8 cellular contexts compared by ENCODE assay signal in genomic region chr6:152309648-152310047, GRCh38.
DNase-seq lines count a peak whose midpoint lies in the region; ATAC-seq, FAIRE-seq and TF ChIP-seq lines count a peak whose summit lies in the region.

No MANE protein-coding gene starts in this region.

- H3K27ac ChIP-seq in mammary epithelial cell (ENCODE audit: insufficient read depth, low read depth, low read length) (no peak overlapping the region), breast epithelium (no peak overlapping the region), pancreas (no peak overlapping the region)

- CTCF ChIA-PET in mammary epithelial cell (lab: Charles Lee; ENCODE audit: low non-redundant PET): no interaction called here
- CTCF ChIA-PET in activated CD8-positive, alpha-beta T cell treated with anti-CD3 and anti-CD28 coated beads, Interleukin-2, amount 10 ng/mL, durations not matched to agents 7 days and 5 days (lab: Charles Lee): interaction anchor here (0.9 to 1.7 kb wide), 5 partner anchors 8 to 76 kb away, joined by 3 to 12 read pairs (median 3); no protein-coding TSS in a partner anchor

- no peak for FAIRE-seq in pancreas (lab: Jason Lieb, UNC)

- no peak overlapping the region for H3K4me2 ChIP-seq in mammary epithelial cell (ENCODE audit: insufficient read depth, low read depth, low read length)

- dilution Hi-C loops in mammary epithelial cell (cut with HindIII; ENCODE audit: low sequenced_read_pairs): no loop called here

- no TSS peak for BruUV-seq in mammary epithelial cell (replicated peaks; lab: Mats Ljungman, UMichigan)

- in situ Hi-C loops in mammary epithelial cell (cut with MboI; ENCODE audit: low sequenced_read_pairs in 2 of 2): no loop called here

- H3K9me3 ChIP-seq in mammary epithelial cell (replicated peaks; ENCODE audit: insufficient read depth, low read length) (no peaks in the 10 kb centered on the region), breast epithelium (no peaks in the 10 kb centered on the region), pancreas (no peaks in the 10 kb centered on the region)

- POLR2A ChIA-PET in activated CD8-positive, alpha-beta T cell treated with anti-CD3 and anti-CD28 coated beads, Interleukin-2, amount 10 ng/mL, durations not matched to agents 7 days and 5 days (lab: Charles Lee): interaction anchor here (1.0 to 1.2 kb wide), 2 partner anchors 7 to 14 kb away, joined by 3 read pairs; no protein-coding TSS in a partner anchor

- H3K9ac ChIP-seq in mammary epithelial cell (ENCODE audit: insufficient read depth, low read length): no peak overlapping the region

- H3K9me3 Mint-ChIP-seq in activated CD8-positive, alpha-beta T cell treated with anti-CD3 and anti-CD28 coated beads, Interleukin-2, amount 10 ng/mL, durations not matched to agents 7 days and 5 days (ENCODE audit: insufficient read depth): no peaks in the 10 kb centered on the region

- H3K27ac Mint-ChIP-seq in activated CD8-positive, alpha-beta T cell treated with anti-CD3 and anti-CD28 coated beads, Interleukin-2, amount 10 ng/mL, durations not matched to agents 7 days and 5 days: no peak overlapping the region

- H3K4me1 ChIP-seq in mammary epithelial cell (ENCODE audit: insufficient read depth, low read length) (peaks cover 10% of the 10 kb centered on the region), breast epithelium (no peaks in the 10 kb centered on the region), pancreas (no peaks in the 10 kb centered on the region)

- H3K36me3 Mint-ChIP-seq in activated CD8-positive, alpha-beta T cell treated with anti-CD3 and anti-CD28 coated beads, Interleukin-2, amount 10 ng/mL, durations not matched to agents 7 days and 5 days (ENCODE audit: low read depth): no peaks in the 10 kb centered on the region

- no peak overlapping the region for H2AFZ ChIP-seq in mammary epithelial cell (ENCODE audit: low read depth, low read length)

- H3K4me3 ChIP-seq in mammary epithelial cell (replicated peaks in 1 of 3; ENCODE audit: insufficient read depth in 1 of 3, low read depth in 2 of 3, low read length in 3 of 3): no peak overlapping the region
- no peak overlapping the region for H3K4me3 ChIP-seq in breast epithelium
- no peak overlapping the region for H3K4me3 ChIP-seq in pancreas
- H3K4me3 ChIP-seq in foreskin fibroblast (ENCODE audit: low read depth in 1 of 2, low read length in 2 of 2): no peak overlapping the region

- 60% methylated on average over 6 of the region's 6 CpGs for WGBS in mammary epithelial cell (ENCODE audit: low coverage, missing lambda C conversion rate)
- 86% methylated on average over 6 of the region's 6 CpGs for WGBS in pancreas, 2 donors

- no peaks in the 10 kb centered on the region for H3K79me2 ChIP-seq in mammary epithelial cell (ENCODE audit: insufficient read depth, low read length)

- TF ChIP-seq CTCF in mammary epithelial cell (conservative IDR thresholded peaks at IDR 0.05 in 1 of 2, IDR thresholded peaks at IDR 0.05 in 1 of 2; ENCODE audit: extremely low read depth in 1 of 2, insufficient read depth in 1 of 2, low read depth in 1 of 2, low read length in 2 of 2): no peak
- no peak for TF ChIP-seq CTCF in breast epithelium (IDR thresholded peaks at IDR 0.05)
- no peak for TF ChIP-seq CTCF in pancreas (IDR thresholded peaks at IDR 0.05)
- TF ChIP-seq CTCF in foreskin fibroblast (IDR thresholded peaks at IDR 0.05; ENCODE audit: low read depth, low read length): no peak

- no peak overlapping the region for H3K4me3 Mint-ChIP-seq in activated CD8-positive, alpha-beta T cell treated with anti-CD3 and anti-CD28 coated beads, Interleukin-2, amount 10 ng/mL, durations not matched to agents 7 days and 5 days

- H3K27me3 Mint-ChIP-seq in activated CD8-positive, alpha-beta T cell treated with anti-CD3 and anti-CD28 coated beads, Interleukin-2, amount 10 ng/mL, durations not matched to agents 7 days and 5 days (ENCODE audit: low read depth): peaks cover 3% of the 10 kb centered on the region

- H4K20me1 ChIP-seq in mammary epithelial cell (ENCODE audit: insufficient read depth, low read length): no peaks in the 10 kb centered on the region

- DNase-seq in mammary epithelial cell (peak; percentile 22), breast epithelium (ENCODE audit: low spot score in 2 of 2) (no peak), mucosa of gallbladder (ENCODE audit: low spot score) (peak; percentile 21), pancreas (no peak), kidney tubule cell (ENCODE audit: low spot score) (no peak), mesenteric fat pad (ENCODE audit: low spot score) (no peak), foreskin fibroblast (no peak)
- DNase-seq in activated CD8-positive, alpha-beta T cell treated with anti-CD3 and anti-CD28 coated beads, Interleukin-2, amount 10 ng/mL, durations not matched to agents 7 days and 5 days: peak; percentile 85

- ATAC-seq in activated CD8-positive, alpha-beta T cell treated with anti-CD3 and anti-CD28 coated beads, Interleukin-2, amount 10 ng/mL, durations not matched to agents 7 days and 5 days: peak; percentile 99
- no peak for ATAC-seq in pancreas

- H3K27me3 ChIP-seq in mammary epithelial cell (ENCODE audit: insufficient read depth, low read length) (no peaks in the 10 kb centered on the region), breast epithelium (no peaks in the 10 kb centered on the region), pancreas (no peaks in the 10 kb centered on the region)

- intact Hi-C loops in mammary epithelial cell (cut with micrococcal nuclease) (no loop called here), breast epithelium (cut with DNase I; ENCODE audit: low total_unique reads) (no loop called here), pancreas (cut with DNase I) (no loop called here)

- peaks cover 30% of the 10 kb centered on the region for H3K4me1 Mint-ChIP-seq in activated CD8-positive, alpha-beta T cell treated with anti-CD3 and anti-CD28 coated beads, Interleukin-2, amount 10 ng/mL, durations not matched to agents 7 days and 5 days (ENCODE audit: low read depth)

- H3K36me3 ChIP-seq in mammary epithelial cell (ENCODE audit: insufficient read depth, low read length) (no peaks in the 10 kb centered on the region), breast epithelium (no peaks in the 10 kb centered on the region), pancreas (peaks cover 2 to 46% (median 19%) of the 10 kb centered on the region in 3 donors)

- TF ChIP-seq POLR2A in breast epithelium (IDR thresholded peaks at IDR 0.05): no peak

Comparison
In these comparisons a context has a peak if more than half of its experiments do, and no peak if none do; other contexts are left out.
1. DNase-seq: peak in mammary epithelial cell (single experiment), activated CD8-positive, alpha-beta T cell treated with anti-CD3 and anti-CD28 coated beads, Interleukin-2, amount 10 ng/mL, durations not matched to agents 7 days and 5 days (single experiment) and mucosa of gallbladder (single experiment); none in breast epithelium (0 of 2), pancreas (0 of 6), kidney tubule cell (single experiment), mesenteric fat pad (single experiment) and foreskin fibroblast (0 of 2).